ENCODE assay signal across 28 cellular contexts in the genomic region with DNA sequence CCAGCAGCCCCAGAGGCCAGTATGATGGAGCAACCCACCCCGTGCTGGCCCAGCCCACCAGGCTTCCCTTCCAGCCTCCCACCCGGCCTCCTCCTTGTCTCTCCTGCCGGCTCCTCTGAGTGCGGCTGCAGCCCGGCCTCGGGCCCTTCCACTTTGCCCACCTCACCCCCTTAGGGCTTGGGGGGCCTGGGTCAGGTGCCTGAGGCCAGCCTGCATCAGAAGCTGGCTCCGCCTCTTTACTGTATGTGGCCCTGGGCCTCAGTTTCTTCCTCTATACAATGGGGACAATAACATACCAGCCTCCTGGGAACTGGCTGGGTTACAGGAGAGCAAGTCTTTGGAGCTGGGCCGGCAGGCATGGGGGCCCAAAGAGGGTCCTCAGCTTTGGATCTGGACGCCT.
"Had no signal": no experiment of that assay in that cellular context is flagged by ENCODE, and none has a peak within 500 bp of the region (broad histone marks: within the 10 kb centered on the region; RNA-seq: fewer than 3 reads in every experiment).

No MANE protein-coding gene starts in this region.

- H2AFZ ChIP-seq: neural progenitor cell, parathyroid adenoma had no signal

- ATAC-seq: naive thymus-derived CD4-positive, alpha-beta T cell; natural killer cell; psoas muscle; sciatic nerve; stimulated activated memory B cell treated with anti-CD40 and anti-IgM and Interleukin-4, amounts not matched to agents 10 μg/mL and 1 μg/mL and 100 μg/mL, for 72 hours; stimulated activated naive CD8-positive, alpha-beta T cell treated with anti-CD3 and anti-CD28 coated beads, Interleukin-15, amount 100 ng/mL, for 72 hours; stimulated activated naive CD8-positive, alpha-beta T cell treated with anti-CD3 and anti-CD28 coated beads, Interleukin-15, Interleukin-2, amounts not matched to agents 100 U/mL and 50 U/mL, for 24 hours had no signal

- H3K27me3 ChIP-seq: ovary, thyroid gland, tibial nerve, vagina had no signal

- FAIRE-seq: urothelium cell line had no signal

- H3K4me3 ChIP-seq: neural progenitor cell, ovary, psoas muscle, skin epidermis, smooth muscle cell, spleen, thoracic aorta, thyroid gland, tibial nerve, upper lobe of left lung, vagina had no signal

- H3K9ac ChIP-seq: neural progenitor cell, parathyroid adenoma had no signal

- DNase-seq: naive thymus-derived CD4-positive, alpha-beta T cell; natural killer cell; nucleus accumbens; ovary; posterior cingulate gyrus; psoas muscle; spleen; stimulated activated CD4-positive, alpha-beta T cell treated with anti-CD3 and anti-CD28 coated beads, Interleukin-12 subunit alpha, Interleukin-12 subunit beta, amount 100 ng/mL, for 4 hours; stimulated activated CD4-positive, alpha-beta T cell treated with anti-CD3 and anti-CD28 coated beads, Interleukin-1b, Interleukin-23, amount 100 ng/mL, for 48 hours; stimulated activated CD4-positive, alpha-beta T cell treated with anti-CD3 and anti-CD28 coated beads, Interleukin-4, amount 100 ng/mL, for 1 hour; stimulated activated CD4-positive, alpha-beta T cell treated with anti-CD3 and anti-CD28 coated beads, Interleukin-4, amount 100 ng/mL, for 4 hours; stimulated activated CD8-positive, alpha-beta memory T cell treated with anti-CD3 and anti-CD28 coated beads, Interleukin-4, amount 100 ng/mL, for 48 hours; stimulated activated naive CD8-positive, alpha-beta T cell treated with anti-CD3 and anti-CD28 coated beads, Interleukin-15, amount 100 ng/mL, for 72 hours; stimulated activated naive CD8-positive, alpha-beta T cell treated with anti-CD3 and anti-CD28 coated beads, Interleukin-15, Interleukin-2, amounts not matched to agents 100 U/mL and 50 U/mL, for 24 hours; thyroid gland; trophoblast cell had no signal

- H3K36me3 ChIP-seq: neural progenitor cell, neutrophil, ovary, spleen, thoracic aorta, thyroid gland, tibial nerve, upper lobe of left lung, vagina had no signal

- H3K27ac ChIP-seq: neural progenitor cell, neutrophil, ovary, psoas muscle, skin epidermis, spleen, thoracic aorta, thyroid gland, tibial nerve, vagina had no signal

- H3K9me3 ChIP-seq: neutrophil, ovary, psoas muscle, spleen, thoracic aorta, thyroid gland, tibial nerve, upper lobe of left lung, vagina had no signal

- H3K4me2 ChIP-seq: smooth muscle cell had no signal
